22 cellular contexts compared by ENCODE assay signal in genomic region chr7:121285066-121285667, GRCh38. TPM values are rescaled to one million over a fixed set of nuclear protein-coding genes. Genes with fewer than 3 reads are reported as not detected.
DNase-seq lines count a peak whose midpoint lies in the region; ATAC-seq, FAIRE-seq and TF ChIP-seq lines count a peak whose summit lies in the region.
"Had no signal": no experiment of that assay in that cellular context is flagged by ENCODE, and none has a peak within 500 bp of the region (broad histone marks: within the 10 kb centered on the region; RNA-seq: fewer than 3 reads in every experiment).

No MANE protein-coding gene starts in this region.

- POLR2A ChIA-PET in HCT116 (lab: Charles Lee): no interaction called here

- H3K9me3 ChIP-seq in HCT116 (ENCODE audit: control insufficient read depth in 1 of 2, insufficient read depth in 1 of 2, low read depth in 1 of 2, low read length in 2 of 2) (peaks cover 3 to 10% of the 10 kb centered on the region in 2 experiments; a peak in 1 of 4 replicates), astrocyte (ENCODE audit: insufficient read depth, low read depth, low read length) (peaks cover 8% of the 10 kb centered on the region), body of pancreas (no peaks in the 10 kb centered on the region)
- H3K9me3 ChIP-seq: A549, BE2C had no signal

- H3K9me3 Mint-ChIP-seq in astrocyte (ENCODE audit: unreplicated experiment) (peaks cover 18% of the 10 kb centered on the region), memory B cell (peaks cover 16% of the 10 kb centered on the region)

- H3K27me3 ChIP-seq in HCT116 (ENCODE audit: insufficient read depth, low read length) (no peaks in the 10 kb centered on the region), astrocyte (ENCODE audit: insufficient read depth, low read length) (no peaks in the 10 kb centered on the region), body of pancreas (no peaks in the 10 kb centered on the region)

- no peaks in the 10 kb centered on the region for H3K79me2 ChIP-seq in HCT116 (ENCODE audit: insufficient read depth, low read length)
- H3K79me2 ChIP-seq in astrocyte (ENCODE audit: insufficient read depth, low read length): no peaks in the 10 kb centered on the region

- no peaks in the 10 kb centered on the region for H3K9me2 ChIP-seq in HCT116 (ENCODE audit: insufficient read depth)

- H3K36me3 Mint-ChIP-seq in astrocyte (ENCODE audit: low read depth, unreplicated experiment): peaks cover 12% of the 10 kb centered on the region
- peaks cover 41% of the 10 kb centered on the region for H3K36me3 Mint-ChIP-seq in memory B cell
- H3K36me3 Mint-ChIP-seq: CD4-positive, CD25-positive, alpha-beta regulatory T cell; CD8-positive, alpha-beta T cell had no signal

- H3K4me1 Mint-ChIP-seq in astrocyte (ENCODE audit: low read depth, unreplicated experiment) (peaks cover 22% of the 10 kb centered on the region), memory B cell (peaks cover 15% of the 10 kb centered on the region)
- H3K4me1 Mint-ChIP-seq: CD4-positive, CD25-positive, alpha-beta regulatory T cell; GM23338; H9 had no signal

- no peak for TF ChIP-seq POLR2A in HCT116 (IDR thresholded peaks at IDR 0.05; ENCODE audit: borderline replicate concordance, extremely low read depth, insufficient read depth, insufficient read length)
- no peak for TF ChIP-seq POLR2A in body of pancreas (IDR thresholded peaks at IDR 0.05)

- DNase-seq in HCT116 (ENCODE audit: low read depth, low spot score) (no peak), astrocyte (ENCODE audit: low read depth) (no peak), memory B cell (ENCODE audit: low spot score in 2 of 2) (no peak), NCI-H2029 (lab: John Stamatoyannopoulos, UW) (no peak), body of pancreas (no peak), LoVo (ENCODE audit: low spot score) (no peak)
- DNase-seq: 8988T; ACHN; AML-193; BE2C; C1 segment of cervical spinal cord; Caco-2; CD4-positive, CD25-positive, alpha-beta regulatory T cell; CD8-positive, alpha-beta T cell; DMS153; DND-41; H9 had no signal

- RAD21 ChIA-PET in HCT116 (lab: Charles Lee; ENCODE audit: low non-redundant PET in 1 of 2, low total read pairs in 2 of 2, uncharacterized antibody in 2 of 2, unreplicated experiment in 2 of 2): no interaction called here

- H3K27ac Mint-ChIP-seq in astrocyte (ENCODE audit: unreplicated experiment) (no peak overlapping the region), memory B cell (peak overlapping the region; percentile 10)
- H3K27ac Mint-ChIP-seq: CD4-positive, CD25-positive, alpha-beta regulatory T cell; CD8-positive, alpha-beta T cell; GM23338; H9 had no signal

- H3K27ac ChIP-seq in HCT116 (ENCODE audit: low read depth, low read length) (no peak overlapping the region), astrocyte (ENCODE audit: low read depth, low read length) (no peak overlapping the region), body of pancreas (no peak overlapping the region)
- H3K27ac ChIP-seq: A549 had no signal

- peak; percentile 43 for FAIRE-seq in astrocyte (lab: Jason Lieb, UNC)
- FAIRE-seq: A549, G401.6, GM12892 had no signal

- intact Hi-C loops in HCT116 (cut with micrococcal nuclease) (no loop called here), body of pancreas (cut with DNase I) (no loop called here)

- TF ChIP-seq CTCF in HCT116 (IDR thresholded peaks at IDR 0.05 in 2 of 3, conservative IDR thresholded peaks at IDR 0.05 in 1 of 3; ENCODE audit: borderline replicate concordance in 1 of 3, insufficient read depth in 1 of 3, low read depth in 2 of 3, low read length in 2 of 3): no peak
- TF ChIP-seq CTCF in astrocyte (IDR thresholded peaks at IDR 0.05; ENCODE audit: insufficient read depth, low read depth, low read length): no peak
- TF ChIP-seq CTCF in body of pancreas (IDR thresholded peaks at IDR 0.05): no peak

- H3K4me3 ChIP-seq in HCT116 (replicated peaks in 1 of 2; ENCODE audit: low read depth in 1 of 2, low read length in 2 of 2): no peak overlapping the region
- H3K4me3 ChIP-seq in astrocyte (ENCODE audit: insufficient read depth, low read depth, low read length): no peak overlapping the region
- H3K4me3 ChIP-seq in body of pancreas: no peak overlapping the region
- H3K4me3 ChIP-seq: A549, GM23338 had no signal

- H3K4me1 ChIP-seq in HCT116 (ENCODE audit: control insufficient read depth in 1 of 2, insufficient read depth in 2 of 2, low read length in 2 of 2): peaks cover 31 to 61% of the 10 kb centered on the region in 2 experiments
- peaks cover 13% of the 10 kb centered on the region for H3K4me1 ChIP-seq in astrocyte (ENCODE audit: insufficient read depth, low read length)
- H3K4me1 ChIP-seq in body of pancreas: no peaks in the 10 kb centered on the region
- H3K4me1 ChIP-seq: A549, BE2C, Caco-2 had no signal

- no peak overlapping the region for H3K4me3 Mint-ChIP-seq in astrocyte (ENCODE audit: unreplicated experiment)
- no peak overlapping the region for H3K4me3 Mint-ChIP-seq in memory B cell
- H3K4me3 Mint-ChIP-seq: CD4-positive, CD25-positive, alpha-beta regulatory T cell; CD8-positive, alpha-beta T cell; GM23338; H9 had no signal

- H3K4me2 ChIP-seq in HCT116 (ENCODE audit: low read length): no peak overlapping the region
- no peak overlapping the region for H3K4me2 ChIP-seq in astrocyte (ENCODE audit: low read length)
- H3K4me2 ChIP-seq: A549, GM23338 had no signal

- H3K9ac ChIP-seq in HCT116 (ENCODE audit: low read length): no peak overlapping the region
- no peak overlapping the region for H3K9ac ChIP-seq in astrocyte (ENCODE audit: low read length)

- ATAC-seq in HCT116 (no peak), memory B cell (ENCODE audit: low read depth) (no peak), body of pancreas (no peak)
- ATAC-seq: A549; CD8-positive, alpha-beta T cell; GM23338 had no signal

- no peaks in the 10 kb centered on the region for H4K20me1 ChIP-seq in HCT116 (ENCODE audit: insufficient read depth)
- H4K20me1 ChIP-seq in astrocyte (ENCODE audit: insufficient read depth, low read length): no peaks in the 10 kb centered on the region

- no peaks in the 10 kb centered on the region for H3K27me3 Mint-ChIP-seq in astrocyte (ENCODE audit: low read depth, unreplicated experiment)
- H3K27me3 Mint-ChIP-seq in memory B cell: no peaks in the 10 kb centered on the region

- CTCF ChIA-PET in HCT116 (lab: Charles Lee): no interaction called here

- 94% methylated on average over 1 of the region's 1 CpG; no CpG with 5 or more reads in 1 of the 2 donors for WGBS in body of pancreas, 2 donors

- peaks cover 0 to 32% of the 10 kb centered on the region in 2 experiments; a peak in 2 of 4 replicates for H3K36me3 ChIP-seq in HCT116 (ENCODE audit: control insufficient read depth in 1 of 2, insufficient read depth in 2 of 2, low read length in 2 of 2)
- H3K36me3 ChIP-seq in astrocyte (ENCODE audit: insufficient read depth, low read length): no peaks in the 10 kb centered on the region
- no peaks in the 10 kb centered on the region for H3K36me3 ChIP-seq in body of pancreas (replicated peaks in 1 of 2; ENCODE audit: insufficient read depth in 1 of 2, low read depth in 2 of 2)
- H3K36me3 ChIP-seq: BE2C had no signal

- BruUV-seq in HCT116 (replicated peaks; lab: Mats Ljungman, UMichigan): no TSS peak

- TF ChIP-seq RAD21 in HCT116 (IDR thresholded peaks at IDR 0.05; ENCODE audit: low read depth): no peak

- H2AFZ ChIP-seq in HCT116 (ENCODE audit: low read depth, low read length, poor library complexity, severe bottlenecking) (no peak overlapping the region), astrocyte (ENCODE audit: low read depth, low read length) (no peak overlapping the region)
- H2AFZ ChIP-seq: GM23338 had no signal

TF ChIP-seq in HCT116, 20 proteins besides CTCF, POLR2A, EP300 and RAD21:
- 0 out of 2 replicates have a peak, but pooled peaks have one; percentile 36 for TF ChIP-seq CBX3 (IDR thresholded peaks at IDR 0.05; ENCODE audit: low read depth)
- no peak for TF ChIP-seq EZH2phosphoT487 (IDR thresholded peaks at IDR 0.05; ENCODE audit: borderline replicate concordance)

RNA-seq across cellular contexts. Expression of gene WNT16, which starts 43.6 kb away (rescaled TPM):
- total RNA-seq in HCT116 (2021; ENCODE audit: unreplicated experiment) (152 TPM), astrocyte (0.07 TPM in 1 of 2 replicates, not detected in the other), body of pancreas (not detected)
- 89.8 and 100 TPM in 2 replicates for polyA plus RNA-seq in HCT116 (2012)
- total RNA-seq: Caco-2; CD4-positive, CD25-positive, alpha-beta regulatory T cell; CD8-positive, alpha-beta T cell; H4; H9 had no signal
- polyA plus RNA-seq: A549 had no signal

Comparison
In these comparisons a context has a peak if more than half of its experiments do, and no peak if none do; other contexts are left out.
1. RNA of gene WNT16, which starts 43.6 kb away (total RNA-seq): 152 TPM in HCT116 (single experiment); 0.07 TPM in astrocyte and not detected in body of pancreas; every median in the first group is over 100 times any median in the second.